1 cellular context compared by ENCODE assay signal in genomic region chr2:65991332-65991731, GRCh38.
TF ChIP-seq lines count a peak whose summit lies in the region.

No MANE protein-coding gene starts in this region.

TF ChIP-seq in HepG2, 621 proteins besides CTCF, POLR2A, EP300 and RAD21 (continued from another document):
- TF ChIP-seq AHDC1 (CRISPR knock-in tag; IDR thresholded peaks at IDR 0.05; ENCODE audit: borderline replicate concordance): no peak
- no peak for TF ChIP-seq SRSF9 (IDR thresholded peaks at IDR 0.05; ENCODE audit: borderline replicate concordance, insufficient read depth, low read depth, low read length, poor library complexity, severe bottlenecking)
- TF ChIP-seq SOX13 (IDR thresholded peaks at IDR 0.05): no peak
- TF ChIP-seq SOX13 (CRISPR knock-in tag; conservative IDR thresholded peaks at IDR 0.05 in 1 of 2, IDR thresholded peaks at IDR 0.05 in 1 of 2): no peak
- TF ChIP-seq AGO2 (optimal IDR thresholded peaks at IDR 0.05; ENCODE audit: low read depth, low read length): no peak
- TF ChIP-seq GLI4 (CRISPR knock-in tag; IDR thresholded peaks at IDR 0.05; ENCODE audit: borderline replicate concordance): no peak
- no peak for TF ChIP-seq ZNF605 (CRISPR knock-in tag; IDR thresholded peaks at IDR 0.05)
- no peak for TF ChIP-seq YY1 (IDR thresholded peaks at IDR 0.05; ENCODE audit: insufficient read depth, insufficient replicate concordance, low read depth, low read length)
- no peak for TF ChIP-seq MTA1 (CRISPR knock-in tag; IDR thresholded peaks at IDR 0.05; ENCODE audit: borderline replicate concordance)
